In genomic region chr1:826831-827220, GRCh38 we compare ENCODE assay signal across 8 cellular contexts.
DNase-seq lines count a peak whose midpoint lies in the region; ATAC-seq and TF ChIP-seq lines count a peak whose summit lies in the region.
"Not testable (repeated sequence)": the region's sequence is repeated elsewhere in the genome, so short reads cannot be mapped to it uniquely, and the experiment has no call there.

No MANE protein-coding gene starts in this region.

- H3K27me3 Mint-ChIP-seq in Caco-2 (ENCODE audit: insufficient read depth, unreplicated experiment); activated naive CD8-positive, alpha-beta T cell treated with anti-CD3 and anti-CD28 coated beads, Interleukin-2, amount 10 ng/mL, durations not matched to agents 7 days and 5 days: not testable (repeated sequence)

- H3K4me3 ChIP-seq in Caco-2 (ENCODE audit: low read depth, low read length) (peak overlapping the region; percentile 58), PC-9 (peak overlapping the region; percentile 77), fibroblast of mammary gland (ENCODE audit: control insufficient read depth, low read depth, low read length) (peak overlapping the region; percentile 64), mucosa of descending colon (peak overlapping the region; percentile 12)

- not testable (repeated sequence) for H3K9me2 ChIP-seq in PC-9 (ENCODE audit: insufficient read depth)

- not testable (repeated sequence) for H3K9me3 Mint-ChIP-seq in Caco-2 (ENCODE audit: unreplicated experiment); activated naive CD8-positive, alpha-beta T cell treated with anti-CD3 and anti-CD28 coated beads, Interleukin-2, amount 10 ng/mL, durations not matched to agents 7 days and 5 days; stimulated activated effector memory CD8-positive, alpha-beta T cell treated with anti-CD3 and anti-CD28 coated beads, Interleukin-12 subunit alpha, Interleukin-12 subunit beta, amount 100 ng/mL, for 72 hours

- intact Hi-C loops in Caco-2 (cut with micrococcal nuclease; ENCODE audit: unreplicated experiment); PC-9 (cut with micrococcal nuclease; ENCODE audit: unreplicated experiment); mucosa of descending colon (cut with DNase I, micrococcal nuclease): not testable (repeated sequence)

- not testable (repeated sequence) for H3K4me1 Mint-ChIP-seq in Caco-2 (ENCODE audit: low read depth, unreplicated experiment)
- peaks cover 18% of the 10 kb centered on the region for H3K4me1 Mint-ChIP-seq in activated naive CD8-positive, alpha-beta T cell treated with anti-CD3 and anti-CD28 coated beads, Interleukin-2, amount 10 ng/mL, durations not matched to agents 7 days and 5 days
- peaks cover 21% of the 10 kb centered on the region for H3K4me1 Mint-ChIP-seq in stimulated activated effector memory CD8-positive, alpha-beta T cell treated with anti-CD3 and anti-CD28 coated beads, Interleukin-12 subunit alpha, Interleukin-12 subunit beta, amount 100 ng/mL, for 72 hours

- not testable (repeated sequence) for H3K36me3 ChIP-seq in Caco-2 (ENCODE audit: control insufficient read depth, insufficient read depth, low read length); PC-9 (ENCODE audit: low read depth); mucosa of descending colon (ENCODE audit: low read depth)

- not testable (repeated sequence) for H3K9me3 ChIP-seq in Caco-2; PC-9 (ENCODE audit: insufficient read depth, low read depth); mucosa of descending colon

- H2AFZ ChIP-seq in PC-9: 0 out of 2 replicates have a peak overlapping the region, but pooled peaks have one; percentile 43

- CTCF ChIA-PET in Caco-2 (lab: Charles Lee); PC-9 (lab: Charles Lee): not testable (repeated sequence)

- H3K4me1 ChIP-seq in Caco-2; PC-9 (replicated peaks; ENCODE audit: insufficient read depth); mucosa of descending colon (ENCODE audit: low read depth): not testable (repeated sequence)

- not testable (repeated sequence) for DNase-seq in Caco-2; PC-9; stimulated activated effector memory CD8-positive, alpha-beta T cell treated with anti-CD3 and anti-CD28 coated beads, Interleukin-12 subunit alpha, Interleukin-12 subunit beta, amount 100 ng/mL, for 72 hours (ENCODE audit: low spot score in 2 of 2)
- peak; percentile 51 for DNase-seq in activated naive CD8-positive, alpha-beta T cell treated with anti-CD3 and anti-CD28 coated beads, Interleukin-2, amount 10 ng/mL, durations not matched to agents 7 days and 5 days
- peak; percentile 14 for DNase-seq in fibroblast of mammary gland (ENCODE audit: low read depth)
- DNase-seq in mucosa of descending colon: peak in 1 of 3 donors; percentile 53

- H4K20me1 ChIP-seq in PC-9 (ENCODE audit: insufficient read depth): not testable (repeated sequence)

- peak overlapping the region; percentile 87 for H3K27ac Mint-ChIP-seq in Caco-2 (ENCODE audit: unreplicated experiment)
- H3K27ac Mint-ChIP-seq in activated naive CD8-positive, alpha-beta T cell treated with anti-CD3 and anti-CD28 coated beads, Interleukin-2, amount 10 ng/mL, durations not matched to agents 7 days and 5 days: peak overlapping the region; percentile 94
- peak overlapping the region; percentile 96 for H3K27ac Mint-ChIP-seq in stimulated activated effector memory CD8-positive, alpha-beta T cell treated with anti-CD3 and anti-CD28 coated beads, Interleukin-12 subunit alpha, Interleukin-12 subunit beta, amount 100 ng/mL, for 72 hours

- H3F3A ChIP-seq in PC-9 (ENCODE audit: insufficient read depth, low read depth): not testable (repeated sequence)

- H3K36me3 Mint-ChIP-seq in Caco-2 (ENCODE audit: insufficient read depth, unreplicated experiment); activated naive CD8-positive, alpha-beta T cell treated with anti-CD3 and anti-CD28 coated beads, Interleukin-2, amount 10 ng/mL, durations not matched to agents 7 days and 5 days: not testable (repeated sequence)
- peaks cover 13% of the 10 kb centered on the region for H3K36me3 Mint-ChIP-seq in stimulated activated effector memory CD8-positive, alpha-beta T cell treated with anti-CD3 and anti-CD28 coated beads, Interleukin-12 subunit alpha, Interleukin-12 subunit beta, amount 100 ng/mL, for 72 hours

- ATAC-seq in GM21515 (IDR thresholded peaks at IDR 0.05; ENCODE audit: unreplicated experiment) (peak; percentile 23), HG03108 (IDR thresholded peaks at IDR 0.05; ENCODE audit: unreplicated experiment) (peak; percentile 18), mucosa of descending colon (peak; percentile 40)
- not testable (repeated sequence) for ATAC-seq in activated naive CD8-positive, alpha-beta T cell treated with anti-CD3 and anti-CD28 coated beads, Interleukin-2, amount 10 ng/mL, durations not matched to agents 7 days and 5 days (ENCODE audit: low read depth)
- ATAC-seq in stimulated activated effector memory CD8-positive, alpha-beta T cell treated with anti-CD3 and anti-CD28 coated beads, Interleukin-12 subunit alpha, Interleukin-12 subunit beta, amount 100 ng/mL, for 72 hours: peak; percentile 35

- not testable (repeated sequence) for H3K27me3 ChIP-seq in Caco-2 (replicated peaks; ENCODE audit: control insufficient read depth, insufficient read depth, low read length); PC-9 (ENCODE audit: insufficient read depth, low read depth)

- peak overlapping the region; percentile 61 for H3K27ac ChIP-seq in PC-9

- not testable (repeated sequence) for TF ChIP-seq CTCF in Caco-2 (IDR thresholded peaks at IDR 0.05; ENCODE audit: insufficient read depth in 1 of 2, low read depth in 1 of 2, low read length in 1 of 2, severe bottlenecking in 1 of 2, unreplicated experiment in 1 of 2); PC-9 (conservative IDR thresholded peaks at IDR 0.05); fibroblast of mammary gland (conservative IDR thresholded peaks at IDR 0.05; ENCODE audit: control insufficient read depth, insufficient read depth, low read depth, low read length); mucosa of descending colon (IDR thresholded peaks at IDR 0.05)

- POLR2A ChIA-PET in Caco-2 (lab: Charles Lee); PC-9 (lab: Charles Lee; ENCODE audit: unreplicated experiment); activated naive CD8-positive, alpha-beta T cell treated with anti-CD3 and anti-CD28 coated beads, Interleukin-2, amount 10 ng/mL, durations not matched to agents 7 days and 5 days (lab: Charles Lee): not testable (repeated sequence)

- TSS peak; percentile 60 for BruUV-seq in Caco-2 (replicated peaks; lab: Mats Ljungman, UMichigan)
- BruUV-seq in PC-9 (replicated peaks; lab: Mats Ljungman, UMichigan): TSS peak; percentile 80

- H3K79me2 ChIP-seq in PC-9 (ENCODE audit: low read depth): peaks cover 14% of the 10 kb centered on the region

- peak overlapping the region; percentile 91 for H3K4me3 Mint-ChIP-seq in Caco-2 (ENCODE audit: unreplicated experiment)
- H3K4me3 Mint-ChIP-seq in activated naive CD8-positive, alpha-beta T cell treated with anti-CD3 and anti-CD28 coated beads, Interleukin-2, amount 10 ng/mL, durations not matched to agents 7 days and 5 days: peak overlapping the region; percentile 92
- H3K4me3 Mint-ChIP-seq in stimulated activated effector memory CD8-positive, alpha-beta T cell treated with anti-CD3 and anti-CD28 coated beads, Interleukin-12 subunit alpha, Interleukin-12 subunit beta, amount 100 ng/mL, for 72 hours: peak overlapping the region; percentile 89

- H3K4me2 ChIP-seq in PC-9: peak overlapping the region; percentile 77

Comparison
In these comparisons a context has a peak if more than half of its experiments do, and no peak if none do; other contexts are left out.
1. H3K4me3 ChIP-seq: peak in every context shown above with its lines; median percentile 77 in PC-9; 64 in fibroblast of mammary gland; 58 in Caco-2; 12 in mucosa of descending colon.